Comparison of ENCODE assay signal across 17 cellular contexts in genomic region chr9:68454579-68455334, GRCh38.
"Had no signal": no experiment of that assay in that cellular context is flagged by ENCODE, and none has a peak within 500 bp of the region (broad histone marks: within the 10 kb centered on the region; RNA-seq: fewer than 3 reads in every experiment).

No MANE protein-coding gene starts in this region.

- H3K4me1 Mint-ChIP-seq: activated CD4-positive, alpha-beta T cell treated with anti-CD3 and anti-CD28 coated beads, Interleukin-2, amount 10 ng/mL, durations not matched to agents 7 days and 5 days; activated naive CD8-positive, alpha-beta T cell treated with anti-CD3 and anti-CD28 coated beads, Interleukin-2, amount 50 U/mL, for 24 hours had no signal

- H3K27ac Mint-ChIP-seq: activated CD4-positive, alpha-beta T cell treated with anti-CD3 and anti-CD28 coated beads, Interleukin-2, amount 10 ng/mL, durations not matched to agents 7 days and 5 days; activated naive CD8-positive, alpha-beta T cell treated with anti-CD3 and anti-CD28 coated beads, Interleukin-2, amount 50 U/mL, for 24 hours; activated T-helper 1 cell treated with anti-CD3 and anti-CD28 coated beads, Interleukin-12 subunit alpha, Interleukin-12 subunit beta, Interleukin-2, Interleukin-4 antibody, amounts not matched to agents 30 ng/mL and 10 ng/mL and 1 ng/mL, durations not matched to agents 14 hours and 24 hours and 36 hours; natural killer cell treated with Interleukin-12 subunit alpha and Interleukin-12 subunit beta and Interleukin-15 and Interleukin-18, amount 100 ng/mL, for 72 hours; stimulated activated naive CD8-positive, alpha-beta T cell treated with anti-CD3 and anti-CD28 coated beads, Interleukin-15, Interleukin-2, amounts not matched to agents 100 ng/mL and 50 ng/mL, for 24 hours had no signal

- H3K4me3 ChIP-seq: coronary artery, right lobe of liver, SJSA1, spleen, testis had no signal

- H3K36me3 Mint-ChIP-seq: natural killer cell treated with Interleukin-12 subunit alpha and Interleukin-12 subunit beta and Interleukin-15 and Interleukin-18, amount 100 ng/mL, for 72 hours had no signal

- ATAC-seq: activated naive CD8-positive, alpha-beta T cell treated with anti-CD3 and anti-CD28 coated beads, Interleukin-2, amount 50 U/mL, for 24 hours; left colon; natural killer cell treated with Interleukin-12 subunit alpha and Interleukin-12 subunit beta and Interleukin-15 and Interleukin-18, amount 100 ng/mL, for 72 hours; right lobe of liver had no signal

- DNase-seq: activated CD4-positive, alpha-beta T cell treated with anti-CD3 and anti-CD28 coated beads, Interleukin-2, amount 10 ng/mL, durations not matched to agents 7 days and 5 days; activated CD8-positive, alpha-beta memory T cell treated with anti-CD3 and anti-CD28 coated beads for 24 hours; activated naive CD4-positive, alpha-beta T cell treated with Interleukin-2 at 50 U/mL for 16 hours; activated naive CD8-positive, alpha-beta T cell treated with anti-CD3 and anti-CD28 coated beads, Interleukin-2, amount 50 U/mL, for 24 hours; central memory CD4-positive, alpha-beta T cell; foreskin melanocyte; left colon; nucleus accumbens; posterior cingulate gyrus; right lobe of liver; spleen; testis had no signal

- H3K36me3 ChIP-seq: right lobe of liver, SJSA1, spleen had no signal

- H3K27me3 ChIP-seq: right lobe of liver, SJSA1, spleen, testis had no signal

- H3K4me3 Mint-ChIP-seq: activated CD4-positive, alpha-beta T cell treated with anti-CD3 and anti-CD28 coated beads, Interleukin-2, amount 10 ng/mL, durations not matched to agents 7 days and 5 days; activated naive CD8-positive, alpha-beta T cell treated with anti-CD3 and anti-CD28 coated beads, Interleukin-2, amount 50 U/mL, for 24 hours; activated T-helper 1 cell treated with anti-CD3 and anti-CD28 coated beads, Interleukin-12 subunit alpha, Interleukin-12 subunit beta, Interleukin-2, Interleukin-4 antibody, amounts not matched to agents 30 ng/mL and 10 ng/mL and 1 ng/mL, durations not matched to agents 14 hours and 24 hours and 36 hours; natural killer cell treated with Interleukin-12 subunit alpha and Interleukin-12 subunit beta and Interleukin-15 and Interleukin-18, amount 100 ng/mL, for 72 hours; stimulated activated naive CD8-positive, alpha-beta T cell treated with anti-CD3 and anti-CD28 coated beads, Interleukin-15, Interleukin-2, amounts not matched to agents 100 ng/mL and 50 ng/mL, for 24 hours had no signal

- H3K4me1 ChIP-seq: right lobe of liver, SJSA1, testis had no signal

- H3K9me3 ChIP-seq: right lobe of liver, SJSA1, spleen, testis had no signal

- H3K9me3 Mint-ChIP-seq: activated CD4-positive, alpha-beta T cell treated with anti-CD3 and anti-CD28 coated beads, Interleukin-2, amount 10 ng/mL, durations not matched to agents 7 days and 5 days; activated naive CD8-positive, alpha-beta T cell treated with anti-CD3 and anti-CD28 coated beads, Interleukin-2, amount 50 U/mL, for 24 hours; activated T-helper 1 cell treated with anti-CD3 and anti-CD28 coated beads, Interleukin-12 subunit alpha, Interleukin-12 subunit beta, Interleukin-2, Interleukin-4 antibody, amounts not matched to agents 30 ng/mL and 10 ng/mL and 1 ng/mL, durations not matched to agents 14 hours and 24 hours and 36 hours; natural killer cell treated with Interleukin-12 subunit alpha and Interleukin-12 subunit beta and Interleukin-15 and Interleukin-18, amount 100 ng/mL, for 72 hours; stimulated activated naive CD8-positive, alpha-beta T cell treated with anti-CD3 and anti-CD28 coated beads, Interleukin-15, Interleukin-2, amounts not matched to agents 100 ng/mL and 50 ng/mL, for 24 hours had no signal

- H3K27ac ChIP-seq: right lobe of liver, SJSA1, spleen, testis had no signal
